In the genomic region with DNA sequence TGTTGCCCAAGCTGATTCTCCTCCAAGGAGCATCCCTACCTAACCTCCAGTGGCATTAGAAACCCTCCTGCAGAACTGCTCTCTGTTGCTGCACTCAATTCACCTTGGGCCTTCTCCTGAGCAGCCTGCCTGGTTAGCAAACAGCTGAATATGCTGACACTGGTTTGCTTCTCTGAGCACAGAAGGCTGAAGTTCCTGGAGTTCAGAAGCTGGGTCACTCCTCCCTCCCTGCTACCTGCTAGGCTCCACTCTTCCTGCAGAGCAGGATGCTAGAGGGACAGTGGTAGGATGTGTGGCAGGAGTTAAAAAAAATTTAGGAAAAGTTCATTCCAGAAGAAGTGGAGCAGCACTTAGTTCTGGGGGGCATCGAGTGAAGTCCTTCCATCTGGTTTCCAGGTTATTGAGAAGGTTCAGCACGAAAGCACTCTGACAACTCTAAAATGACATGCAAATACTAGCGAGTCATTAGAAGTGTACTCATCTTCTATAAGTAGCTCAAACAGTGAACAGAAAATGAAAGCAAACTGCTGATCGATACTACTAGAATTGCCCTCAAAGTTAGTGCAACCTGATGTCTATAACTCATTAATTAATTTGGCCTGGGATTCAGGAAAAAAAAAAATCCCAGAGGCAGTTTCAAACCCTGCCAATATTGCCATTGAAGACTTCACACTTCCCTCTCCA, we compare ENCODE assay signal across 16 cellular contexts.
DNase-seq lines count a peak whose midpoint lies in the region; ATAC-seq and TF ChIP-seq lines count a peak whose summit lies in the region.
"Had no signal": no experiment of that assay in that cellular context is flagged by ENCODE, and none has a peak within 500 bp of the region (broad histone marks: within the 10 kb centered on the region; RNA-seq: fewer than 3 reads in every experiment).

No MANE protein-coding gene starts in this region.

- no peaks in the 10 kb centered on the region for H3K27me3 Mint-ChIP-seq in Calu3 (ENCODE audit: unreplicated experiment)

- no peak overlapping the region for H3K4me3 Mint-ChIP-seq in Calu3 (ENCODE audit: low read depth, unreplicated experiment)

- BruUV-seq in Calu3 (replicated peaks; lab: Mats Ljungman, UMichigan) = no TSS peak

- H3K27ac Mint-ChIP-seq in Calu3 (ENCODE audit: unreplicated experiment) = no peak overlapping the region

- no peaks in the 10 kb centered on the region for H3K9me3 Mint-ChIP-seq in Calu3 (ENCODE audit: low read depth, unreplicated experiment)

- TF ChIP-seq CTCF in GM20000 (IDR thresholded peaks at IDR 0.05; ENCODE audit: extremely low read depth, missing control alignments) = no peak
- no peak for TF ChIP-seq CTCF in Calu3 (IDR thresholded peaks at IDR 0.05; ENCODE audit: unreplicated experiment)
- TF ChIP-seq CTCF in tibial artery (IDR thresholded peaks at IDR 0.05) = no peak

- DNase-seq in GM20000 (ENCODE audit: low spot score) (peak; percentile 3), Calu3 (no peak), nucleus accumbens (lab: John Stamatoyannopoulos, UW) (no peak), G401 (ENCODE audit: low spot score) (no peak), tibial artery (no peak)
- DNase-seq: activated CD4-positive, CD25-positive, alpha-beta regulatory T cell; activated T-cell treated with anti-CD3 and anti-CD28 coated beads, Interleukin-2, amount 50 U/mL, for 1 hour; DMS79 treated with DMSO at 0.1 percent for 48 hours; effector CD8-positive, alpha-beta T cell; foreskin melanocyte; psoas muscle; stimulated activated CD4-positive, alpha-beta T cell treated with anti-CD3 and anti-CD28 coated beads, Interleukin-1b, Interleukin-23, amount 100 ng/mL, for 48 hours had no signal

- no peaks in the 10 kb centered on the region for H3K36me3 Mint-ChIP-seq in Calu3 (ENCODE audit: insufficient read depth, unreplicated experiment)

- CTCF ChIA-PET in Calu3 (lab: Charles Lee) = no interaction called here

- no peaks in the 10 kb centered on the region for H3K9me3 ChIP-seq in tibial artery
- H3K9me3 ChIP-seq: psoas muscle had no signal

- no peaks in the 10 kb centered on the region for H3K4me1 Mint-ChIP-seq in Calu3 (ENCODE audit: low read depth, unreplicated experiment)

- no peaks in the 10 kb centered on the region for H3K4me1 ChIP-seq in tibial artery
- H3K4me1 ChIP-seq: psoas muscle had no signal

- ATAC-seq in GM18517 (IDR thresholded peaks at IDR 0.05; ENCODE audit: unreplicated experiment) = peak; percentile 76
- ATAC-seq in HG02938 (IDR thresholded peaks at IDR 0.05; ENCODE audit: unreplicated experiment) = peak; percentile 78
- ATAC-seq in HG03571 (IDR thresholded peaks at IDR 0.05; ENCODE audit: unreplicated experiment) = peak; percentile 48
- ATAC-seq: psoas muscle, SK-N-SH treated with all-trans-retinoic acid at 6 μM for 48 hours had no signal

- H3K27ac ChIP-seq in tibial artery = no peak overlapping the region
- H3K27ac ChIP-seq: psoas muscle had no signal

- no peaks in the 10 kb centered on the region for H3K27me3 ChIP-seq in tibial artery

- H3K36me3 ChIP-seq in tibial artery = no peaks in the 10 kb centered on the region

- in situ Hi-C loops in G401 (cut with HindIII; ENCODE audit: low sequenced_read_pairs) = no loop called here

- intact Hi-C loops in Calu3 (cut with micrococcal nuclease; ENCODE audit: unreplicated experiment) (no loop called here), tibial artery (cut with DNase I; ENCODE audit: low total_unique reads) (no loop called here)

- no peak overlapping the region for H3K4me3 ChIP-seq in tibial artery
- H3K4me3 ChIP-seq: psoas muscle had no signal
